Comparison of ENCODE assay signal across 8 cellular contexts in the genomic region with DNA sequence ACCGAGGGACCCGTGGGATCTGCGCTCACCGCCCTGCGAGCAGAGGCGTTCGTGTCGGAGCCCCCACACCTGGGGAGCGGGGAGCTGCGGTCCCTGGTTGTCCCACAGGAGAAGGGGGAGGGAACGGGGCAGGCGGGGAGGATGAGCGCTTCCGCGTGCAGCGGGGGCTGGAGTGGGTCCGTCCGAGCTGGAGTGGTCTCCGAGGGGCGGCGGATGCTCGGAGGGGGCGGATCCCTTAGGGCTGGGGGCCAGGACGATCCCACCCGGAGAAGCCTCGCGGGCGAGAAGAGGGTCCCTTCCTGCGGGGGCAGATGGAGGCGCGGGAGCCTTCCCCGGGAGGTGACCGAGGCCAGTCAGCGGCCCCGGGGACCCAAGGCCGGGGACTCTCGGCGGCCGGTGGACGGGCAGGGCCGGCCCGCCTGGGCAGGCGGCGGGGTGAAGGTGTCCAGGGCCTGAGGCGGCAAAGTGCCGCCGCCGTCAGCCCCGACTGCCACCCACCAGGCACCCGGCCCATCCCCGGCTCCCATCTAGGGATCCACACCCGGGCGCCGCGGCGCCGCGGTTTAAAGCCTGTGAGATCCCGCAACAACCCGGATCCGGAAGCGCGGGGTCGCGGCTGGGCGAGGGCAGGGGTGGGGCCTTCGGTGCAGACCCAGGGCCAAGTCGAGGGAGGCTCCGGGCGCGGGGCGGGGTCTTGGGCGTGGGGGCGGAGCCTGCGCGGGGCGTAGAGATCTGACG. TPM values are rescaled to one million over a fixed set of nuclear protein-coding genes. Genes with fewer than 3 reads are reported as not detected.
DNase-seq lines count a peak whose midpoint lies in the region; ATAC-seq and TF ChIP-seq lines count a peak whose summit lies in the region.

No MANE protein-coding gene starts in this region.

- CTCF ChIA-PET in AG04450 (lab: Charles Lee): no interaction called here

- peaks cover 4% of the 10 kb centered on the region for H3K27me3 Mint-ChIP-seq in glutamatergic neuron (ENCODE audit: unreplicated experiment)

- DNase-seq in AG04450 (ENCODE audit: low read depth, low spot score): no peak
- DNase-seq in SHP77 treated with DMSO at 0.1 percent for 48 hours (lab: John Stamatoyannopoulos, UW): peak; percentile 30
- peak; percentile 93 for DNase-seq in activated naive CD4-positive, alpha-beta T cell treated with anti-CD3 and anti-CD28 coated beads, Interleukin-2, amount 50 U/mL, for 16 hours
- DNase-seq in glutamatergic neuron: peak; percentile 97
- DNase-seq in omental fat pad (ENCODE audit: low spot score): peak; percentile 78

- TF ChIP-seq RAD21 in Ishikawa (IDR thresholded peaks at IDR 0.05; ENCODE audit: low read depth): no peak

- H3K9me3 Mint-ChIP-seq in glutamatergic neuron (ENCODE audit: unreplicated experiment): peaks cover 2% of the 10 kb centered on the region

- TF ChIP-seq CTCF in AG04450 (IDR thresholded peaks at IDR 0.05; ENCODE audit: low read depth, low read length) (no peak), glutamatergic neuron (IDR thresholded peaks at IDR 0.05; ENCODE audit: partially characterized antibody, unreplicated experiment) (no peak), omental fat pad (IDR thresholded peaks at IDR 0.05) (no peak)

- peak overlapping the region; percentile 59 for H3K4me3 ChIP-seq in AG04450 (ENCODE audit: low read depth, low read length)

- POLR2A ChIA-PET in AG04450 (lab: Yijun Ruan, JAX): no interaction called here

- peak overlapping the region; percentile 79 for H3K27ac Mint-ChIP-seq in glutamatergic neuron (ENCODE audit: unreplicated experiment)

- H3K4me1 Mint-ChIP-seq in glutamatergic neuron (ENCODE audit: low read depth, unreplicated experiment): peaks cover 11% of the 10 kb centered on the region

- peak overlapping the region; percentile 93 for H3K4me3 Mint-ChIP-seq in glutamatergic neuron (ENCODE audit: unreplicated experiment)

- ATAC-seq in GM19324 (IDR thresholded peaks at IDR 0.05; ENCODE audit: low FRiP score, unreplicated experiment): peak; percentile 83
- peak; percentile 95 for ATAC-seq in omental fat pad (ENCODE audit: low FRiP score)

- H3K36me3 Mint-ChIP-seq in glutamatergic neuron (ENCODE audit: unreplicated experiment): no peaks in the 10 kb centered on the region

- H3K9me3 ChIP-seq in AG04450 (ENCODE audit: control insufficient read depth, insufficient read depth, low read length): no peaks in the 10 kb centered on the region; the same call in 1 of the 2 replicates

- H3K27me3 ChIP-seq in AG04450 (ENCODE audit: control insufficient read depth, insufficient read depth, low read length): peaks cover 22% of the 10 kb centered on the region

- TF ChIP-seq EP300 in Ishikawa (IDR thresholded peaks at IDR 0.05; ENCODE audit: borderline replicate concordance): no peak

- H3K27ac ChIP-seq in AG04450 (ENCODE audit: low read depth, low read length) (no peak overlapping the region), temporal lobe (ENCODE audit: low read depth, low read length) (peak overlapping the region; percentile 60)

TF ChIP-seq in Ishikawa, 13 proteins besides CTCF, POLR2A, EP300 and RAD21:
- TF ChIP-seq CREB1 (IDR thresholded peaks at IDR 0.05; ENCODE audit: low read depth) (no peak), USF1 (IDR thresholded peaks at IDR 0.05) (no peak), TEAD4 (IDR thresholded peaks at IDR 0.05) (no peak), EGR1 (IDR thresholded peaks at IDR 0.05) (no peak), CEBPB (IDR thresholded peaks at IDR 0.05) (no peak), FOXM1 (IDR thresholded peaks at IDR 0.05; ENCODE audit: borderline replicate concordance, low read depth) (no peak), TCF12 (IDR thresholded peaks at IDR 0.05; ENCODE audit: low read depth) (no peak), YY1 (IDR thresholded peaks at IDR 0.05; ENCODE audit: low read depth) (0 out of 2 replicates have a peak, but pooled peaks have one; percentile 16), NFIC (IDR thresholded peaks at IDR 0.05) (no peak), TAF1 (IDR thresholded peaks at IDR 0.05; ENCODE audit: low read depth) (peak; percentile 43; the same call in 1 of the 2 replicates), ZBTB7A (IDR thresholded peaks at IDR 0.05; ENCODE audit: low read depth) (no peak)
- TF ChIP-seq, protein P1, sequence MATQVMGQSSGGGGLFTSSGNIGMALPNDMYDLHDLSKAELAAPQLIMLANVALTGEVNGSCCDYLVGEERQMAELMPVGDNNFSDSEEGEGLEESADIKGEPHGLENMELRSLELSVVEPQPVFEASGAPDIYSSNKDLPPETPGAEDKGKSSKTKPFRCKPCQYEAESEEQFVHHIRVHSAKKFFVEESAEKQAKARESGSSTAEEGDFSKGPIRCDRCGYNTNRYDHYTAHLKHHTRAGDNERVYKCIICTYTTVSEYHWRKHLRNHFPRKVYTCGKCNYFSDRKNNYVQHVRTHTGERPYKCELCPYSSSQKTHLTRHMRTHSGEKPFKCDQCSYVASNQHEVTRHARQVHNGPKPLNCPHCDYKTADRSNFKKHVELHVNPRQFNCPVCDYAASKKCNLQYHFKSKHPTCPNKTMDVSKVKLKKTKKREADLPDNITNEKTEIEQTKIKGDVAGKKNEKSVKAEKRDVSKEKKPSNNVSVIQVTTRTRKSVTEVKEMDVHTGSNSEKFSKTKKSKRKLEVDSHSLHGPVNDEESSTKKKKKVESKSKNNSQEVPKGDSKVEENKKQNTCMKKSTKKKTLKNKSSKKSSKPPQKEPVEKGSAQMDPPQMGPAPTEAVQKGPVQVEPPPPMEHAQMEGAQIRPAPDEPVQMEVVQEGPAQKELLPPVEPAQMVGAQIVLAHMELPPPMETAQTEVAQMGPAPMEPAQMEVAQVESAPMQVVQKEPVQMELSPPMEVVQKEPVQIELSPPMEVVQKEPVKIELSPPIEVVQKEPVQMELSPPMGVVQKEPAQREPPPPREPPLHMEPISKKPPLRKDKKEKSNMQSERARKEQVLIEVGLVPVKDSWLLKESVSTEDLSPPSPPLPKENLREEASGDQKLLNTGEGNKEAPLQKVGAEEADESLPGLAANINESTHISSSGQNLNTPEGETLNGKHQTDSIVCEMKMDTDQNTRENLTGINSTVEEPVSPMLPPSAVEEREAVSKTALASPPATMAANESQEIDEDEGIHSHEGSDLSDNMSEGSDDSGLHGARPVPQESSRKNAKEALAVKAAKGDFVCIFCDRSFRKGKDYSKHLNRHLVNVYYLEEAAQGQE (IDR thresholded peaks at IDR 0.05; ENCODE audit: low read depth): no peak
- TF ChIP-seq, protein P2, sequence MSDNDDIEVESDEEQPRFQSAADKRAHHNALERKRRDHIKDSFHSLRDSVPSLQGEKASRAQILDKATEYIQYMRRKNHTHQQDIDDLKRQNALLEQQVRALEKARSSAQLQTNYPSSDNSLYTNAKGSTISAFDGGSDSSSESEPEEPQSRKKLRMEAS (IDR thresholded peaks at IDR 0.05): no peak

RNA-seq across cellular contexts. Expression of gene CCDC27, which starts 5.3 kb away (rescaled TPM):
- polyA plus RNA-seq in AG04450 (2011; rRNA removed): not detected in 2 replicates
- not detected in 2 replicates for polyA minus RNA-seq in AG04450 (2011; rRNA and poly(A)+ RNA removed)
- not detected for total RNA-seq in glutamatergic neuron (ENCODE audit: unreplicated experiment)
- total RNA-seq in omental fat pad: not detected
- not detected for total RNA-seq in temporal lobe

RNA-seq across cellular contexts. Expression of gene SMIM1, which starts 25.6 kb away (rescaled TPM):
- polyA plus RNA-seq in AG04450 (2011; rRNA removed): 1.1 and 2.5 TPM in 2 replicates
- 1.6 and 1.8 TPM in 2 replicates for polyA minus RNA-seq in AG04450 (2011; rRNA and poly(A)+ RNA removed)
- 7.5 TPM for total RNA-seq in glutamatergic neuron (ENCODE audit: unreplicated experiment)
- total RNA-seq in omental fat pad: 1 to 10 TPM in 2 of 4 donors, not detected in 2; 4.3 to 4.6 TPM
- total RNA-seq in temporal lobe: not detected

RNA-seq across cellular contexts. Expression of gene LRRC47, which starts 49.3 kb away (rescaled TPM):
- 28.7 and 37.1 TPM in 2 replicates for polyA plus RNA-seq in AG04450 (2011; rRNA removed)
- 12.1 and 15.8 TPM in 2 replicates for polyA minus RNA-seq in AG04450 (2011; rRNA and poly(A)+ RNA removed)
- 79.7 TPM for total RNA-seq in glutamatergic neuron (ENCODE audit: unreplicated experiment)
- 10 to 100 TPM; 21.6 to 33.5 (median 30.9) TPM for total RNA-seq in omental fat pad
- total RNA-seq in temporal lobe: 27.8 TPM
